Comparison of ENCODE assay signal across 1 cellular context in genomic region chrX:136048446-136048845, GRCh38.
TF ChIP-seq lines count a peak whose summit lies in the region.

No MANE protein-coding gene starts in this region.

TF ChIP-seq in H1, 55 proteins besides CTCF, POLR2A, EP300 and RAD21 (continued from another document):
- no peak for TF ChIP-seq CREB1 (IDR thresholded peaks at IDR 0.05)
